Comparison of ENCODE assay signal across 17 cellular contexts in the genomic region with DNA sequence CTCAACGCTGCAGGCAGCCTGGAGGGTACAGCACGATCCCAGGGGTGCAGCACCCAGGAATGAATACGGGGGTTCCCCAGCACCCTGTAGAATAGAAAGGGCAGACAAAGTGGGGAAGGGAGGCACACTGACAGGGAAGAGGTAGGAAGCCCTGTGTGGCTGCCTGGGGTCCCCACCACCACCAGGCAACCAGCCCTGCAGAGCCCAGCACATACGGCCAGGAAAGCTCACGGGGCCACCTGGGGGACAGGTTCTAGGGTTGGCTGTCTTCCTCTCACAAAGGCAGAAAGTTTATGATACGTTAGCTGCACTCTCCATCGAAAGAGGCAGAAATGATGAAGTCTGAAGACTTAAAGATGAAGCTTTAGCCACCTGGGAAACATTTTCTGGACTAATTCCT. TPM values are rescaled to one million over a fixed set of nuclear protein-coding genes. Genes with fewer than 3 reads are reported as not detected.
DNase-seq lines count a peak whose midpoint lies in the region; ATAC-seq and TF ChIP-seq lines count a peak whose summit lies in the region.
"Had no signal": no experiment of that assay in that cellular context is flagged by ENCODE, and none has a peak within 500 bp of the region (broad histone marks: within the 10 kb centered on the region; RNA-seq: fewer than 3 reads in every experiment).

No MANE protein-coding gene starts in this region.

- H3K4me2 ChIP-seq in GM23338 = no peak overlapping the region
- H3K4me2 ChIP-seq: A549; BLaER1 treated with 17β-estradiol and CSF1 and Interleukin-3, amounts not matched to agents 10 nM and 100 nM had no signal

- H3K27ac ChIP-seq in GM23338 (ENCODE audit: low read depth) = no peak overlapping the region
- H3K27ac ChIP-seq: 22Rv1; A549; BLaER1 treated with 17β-estradiol and CSF1 and Interleukin-3, amounts not matched to agents 10 nM and 100 nM; C4-2B had no signal

- no peaks in the 10 kb centered on the region for H3K9me3 Mint-ChIP-seq in activated naive CD4-positive, alpha-beta T cell treated with anti-CD3 and anti-CD28 coated beads, Interleukin-2, amount 50 U/mL, for 24 hours
- H3K9me3 Mint-ChIP-seq in GM23338 (no peaks in the 10 kb centered on the region), osteocyte (ENCODE audit: unreplicated experiment) (no peaks in the 10 kb centered on the region)
- H3K9me3 Mint-ChIP-seq: CD4-positive, alpha-beta T cell; CD8-positive, alpha-beta T cell had no signal

- DNase-seq in activated naive CD4-positive, alpha-beta T cell treated with Interleukin-2 at 50 U/mL for 16 hours = no peak
- DNase-seq in GM23338 (ENCODE audit: low spot score) = no peak
- DNase-seq in osteocyte (ENCODE audit: extremely low spot score, unreplicated experiment) = no peak
- DNase-seq: AML-193; Caco-2; Calu3; CD4-positive, alpha-beta T cell; CD8-positive, alpha-beta T cell; DMS79 treated with DMSO at 0.1 percent for 48 hours; GF-D8 had no signal

- H3K27me3 ChIP-seq in GM23338 (ENCODE audit: insufficient read depth) = no peaks in the 10 kb centered on the region
- H3K27me3 ChIP-seq: BLaER1 treated with 17β-estradiol and CSF1 and Interleukin-3, amounts not matched to agents 10 nM and 100 nM had no signal

- peak overlapping the region; percentile 41 for H3K27ac Mint-ChIP-seq in activated naive CD4-positive, alpha-beta T cell treated with anti-CD3 and anti-CD28 coated beads, Interleukin-2, amount 50 U/mL, for 24 hours
- H3K27ac Mint-ChIP-seq in GM23338 (no peak overlapping the region), osteocyte (ENCODE audit: unreplicated experiment) (peak overlapping the region; percentile 28)
- H3K27ac Mint-ChIP-seq: B cell; CD4-positive, alpha-beta T cell; CD8-positive, alpha-beta T cell had no signal

- H3K36me3 Mint-ChIP-seq in activated naive CD4-positive, alpha-beta T cell treated with anti-CD3 and anti-CD28 coated beads, Interleukin-2, amount 50 U/mL, for 24 hours = no peaks in the 10 kb centered on the region
- H3K36me3 Mint-ChIP-seq in GM23338 (ENCODE audit: low read depth) (no peaks in the 10 kb centered on the region), osteocyte (ENCODE audit: unreplicated experiment) (peaks cover 16% of the 10 kb centered on the region)

- H3K9me2 ChIP-seq in GM23338 (ENCODE audit: insufficient read depth) = no peaks in the 10 kb centered on the region

- no peaks in the 10 kb centered on the region; the same call in 1 of the 2 replicates for H4K20me1 ChIP-seq in GM23338 (replicated peaks; ENCODE audit: insufficient read depth)

- no peaks in the 10 kb centered on the region for H3K4me1 Mint-ChIP-seq in activated naive CD4-positive, alpha-beta T cell treated with anti-CD3 and anti-CD28 coated beads, Interleukin-2, amount 50 U/mL, for 24 hours
- H3K4me1 Mint-ChIP-seq in GM23338 (no peaks in the 10 kb centered on the region; the same call in 2 of the 3 replicates), osteocyte (ENCODE audit: unreplicated experiment) (peaks cover 33% of the 10 kb centered on the region)
- H3K4me1 Mint-ChIP-seq: B cell had no signal

- H2AFZ ChIP-seq in GM23338 = no peak overlapping the region

- H3F3A ChIP-seq in GM23338 (replicated peaks; ENCODE audit: low read depth) = no peaks in the 10 kb centered on the region

- H3K4me3 Mint-ChIP-seq in activated naive CD4-positive, alpha-beta T cell treated with anti-CD3 and anti-CD28 coated beads, Interleukin-2, amount 50 U/mL, for 24 hours = no peak overlapping the region
- H3K4me3 Mint-ChIP-seq in GM23338 (no peak overlapping the region), osteocyte (ENCODE audit: unreplicated experiment) (no peak overlapping the region)
- H3K4me3 Mint-ChIP-seq: B cell; CD4-positive, alpha-beta T cell; CD8-positive, alpha-beta T cell had no signal

- no peak overlapping the region for H3K4me3 ChIP-seq in GM23338
- H3K4me3 ChIP-seq: A549; BLaER1 treated with 17β-estradiol and CSF1 and Interleukin-3, amounts not matched to agents 10 nM and 100 nM had no signal

- no peaks in the 10 kb centered on the region for H3K4me1 ChIP-seq in GM23338 (ENCODE audit: insufficient read depth)
- H3K4me1 ChIP-seq: Caco-2 had no signal

- H3K79me2 ChIP-seq in GM23338 (replicated peaks; ENCODE audit: insufficient read depth) = no peaks in the 10 kb centered on the region

- H3K36me3 ChIP-seq in GM23338 (ENCODE audit: insufficient read depth) = no peaks in the 10 kb centered on the region

- TF ChIP-seq CTCF in GM23338 (conservative IDR thresholded peaks at IDR 0.05; ENCODE audit: low read depth in 2 of 2) (no peak), osteocyte (IDR thresholded peaks at IDR 0.05) (no peak)

- H3K27me3 Mint-ChIP-seq in activated naive CD4-positive, alpha-beta T cell treated with anti-CD3 and anti-CD28 coated beads, Interleukin-2, amount 50 U/mL, for 24 hours = no peaks in the 10 kb centered on the region
- H3K27me3 Mint-ChIP-seq in GM23338 (ENCODE audit: insufficient read depth, low read depth, poor library complexity) (peaks cover 11% of the 10 kb centered on the region), osteocyte (ENCODE audit: unreplicated experiment) (no peaks in the 10 kb centered on the region)
- H3K27me3 Mint-ChIP-seq: B cell; CD4-positive, alpha-beta T cell had no signal

- ATAC-seq in GM23338 = no peak
- ATAC-seq in HG02840 (IDR thresholded peaks at IDR 0.05; ENCODE audit: low FRiP score, unreplicated experiment) = no peak
- ATAC-seq: A549; CD8-positive, alpha-beta T cell had no signal

TF ChIP-seq in GM23338, 12 proteins besides CTCF, POLR2A, EP300 and RAD21:
- TF ChIP-seq POLR2AphosphoS5 (IDR thresholded peaks at IDR 0.05; ENCODE audit: low read depth) = no peak
- peak; percentile 53 for TF ChIP-seq ZNF331 (CRISPR knock-in tag; IDR thresholded peaks at IDR 0.05; ENCODE audit: low read depth)
TF ChIP-seq in GM23338: peak in this region for 1.

RNA-seq across cellular contexts. Expression of a gene that starts 52.5 kb away (rescaled TPM):
- 19.1 and 29.3 TPM in 2 replicates for total RNA-seq in GM23338 (2014; rRNA removed; shearing (Covaris generic))
- polyA plus RNA-seq in GM23338 (2016; fragmentation: Nextera tagmentation; extraction: Ambion mirVana) = 11.2 and 12.2 TPM in 2 replicates
- total RNA-seq in osteocyte = 3.2 and 4.3 TPM in 2 replicates
- total RNA-seq: CD8-positive, alpha-beta T cell had no signal
